In the genomic region with DNA sequence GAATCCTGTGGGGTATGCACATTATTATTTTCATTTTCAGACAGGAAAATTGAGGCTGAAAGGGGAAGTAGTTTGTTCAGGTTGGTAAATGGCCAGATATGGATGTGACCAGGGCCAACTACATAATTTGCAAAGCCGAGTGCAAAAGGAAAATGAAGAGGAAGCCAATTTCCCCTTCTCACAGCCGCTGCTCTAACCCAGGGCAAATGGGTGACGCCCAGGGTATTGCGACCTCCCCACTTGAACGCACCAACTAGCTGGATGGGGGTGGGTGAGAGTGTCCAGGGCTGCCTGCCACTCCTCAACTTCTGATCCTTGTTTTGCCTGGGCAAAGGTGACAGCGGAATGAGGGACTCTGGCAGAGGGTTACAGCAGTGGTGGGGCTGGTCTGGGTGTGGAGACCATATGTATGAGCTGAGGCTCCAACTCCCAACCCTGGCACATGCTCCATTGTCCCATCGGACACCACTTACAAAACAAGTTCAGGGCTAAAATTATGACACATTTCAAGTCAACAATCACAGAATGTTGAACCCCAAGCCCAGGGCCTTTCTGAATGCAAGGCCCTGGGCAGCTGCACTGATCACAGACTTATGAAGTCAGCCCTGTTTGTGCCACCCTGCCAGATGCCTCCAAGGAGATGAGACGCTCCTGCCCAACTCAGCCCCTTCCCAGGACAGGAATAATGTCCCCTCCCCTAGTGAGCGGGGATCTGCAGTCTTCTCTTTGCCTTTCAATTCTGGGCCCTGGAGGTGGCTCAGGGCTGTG, we compare ENCODE assay signal across 10 cellular contexts. TPM values are rescaled to one million over a fixed set of nuclear protein-coding genes. Genes with fewer than 3 reads are reported as not detected.
DNase-seq lines count a peak whose midpoint lies in the region; ATAC-seq, FAIRE-seq and TF ChIP-seq lines count a peak whose summit lies in the region.
"Had no signal": no experiment of that assay in that cellular context is flagged by ENCODE, and none has a peak within 500 bp of the region (broad histone marks: within the 10 kb centered on the region; RNA-seq: fewer than 3 reads in every experiment).

No MANE protein-coding gene starts in this region.

- H2AFZ ChIP-seq in OCI-LY1 (ENCODE audit: low read length) (peak overlapping the region; percentile 75; the same call in 1 of the 2 replicates), keratinocyte (ENCODE audit: control insufficient read depth, low read length) (peak overlapping the region; percentile 20), smooth muscle cell (ENCODE audit: low read depth) (no peak overlapping the region)

- H3F3A ChIP-seq in OCI-LY1 (ENCODE audit: insufficient read depth, low read length): no peaks in the 10 kb centered on the region
- H3F3A ChIP-seq in smooth muscle cell (ENCODE audit: low read depth): no peaks in the 10 kb centered on the region

- no peaks in the 10 kb centered on the region for H3K9me1 ChIP-seq in keratinocyte (ENCODE audit: control insufficient read depth, extremely low read depth, insufficient read depth, low read length)

- no peaks in the 10 kb centered on the region for H3K27me3 ChIP-seq in BLaER1
- no peaks in the 10 kb centered on the region for H3K27me3 ChIP-seq in OCI-LY1 (ENCODE audit: insufficient read depth, low read length)
- H3K27me3 ChIP-seq in keratinocyte (ENCODE audit: control insufficient read depth, extremely low read depth, insufficient read depth, low read length): no peaks in the 10 kb centered on the region
- no peaks in the 10 kb centered on the region for H3K27me3 ChIP-seq in smooth muscle cell (ENCODE audit: low read depth)
- H3K27me3 ChIP-seq: breast epithelium had no signal

- 89% methylated on average over 9 of the region's 9 CpGs for WGBS in smooth muscle cell (ENCODE audit: low lambda C conversion rate)

- H4K20me1 ChIP-seq in BLaER1 (no peaks in the 10 kb centered on the region), OCI-LY1 (ENCODE audit: insufficient read depth, low read length) (no peaks in the 10 kb centered on the region), keratinocyte (ENCODE audit: control insufficient read depth, extremely low read depth, insufficient read depth, low read length) (no peaks in the 10 kb centered on the region), smooth muscle cell (ENCODE audit: low read depth) (no peaks in the 10 kb centered on the region)

- H3K4me1 ChIP-seq in BLaER1 (peaks cover 36% of the 10 kb centered on the region), OCI-LY1 (ENCODE audit: insufficient read depth, low read length, severe bottlenecking) (peaks cover 39% of the 10 kb centered on the region), keratinocyte (ENCODE audit: control insufficient read depth, extremely low read depth, insufficient read depth, low read length) (peaks cover 22% of the 10 kb centered on the region), smooth muscle cell (ENCODE audit: low read depth) (no peaks in the 10 kb centered on the region)
- H3K4me1 ChIP-seq: breast epithelium had no signal

- FAIRE-seq in keratinocyte (lab: Jason Lieb, UNC): no peak

- peak overlapping the region; percentile 66 for H3K4me2 ChIP-seq in BLaER1
- peak overlapping the region; percentile 64 for H3K4me2 ChIP-seq in OCI-LY1 (ENCODE audit: low read length)
- no peak overlapping the region for H3K4me2 ChIP-seq in keratinocyte (ENCODE audit: control insufficient read depth, extremely low read depth, insufficient read depth, low read depth, low read length)
- H3K4me2 ChIP-seq in smooth muscle cell: no peak overlapping the region
- H3K4me2 ChIP-seq: KMS-11 had no signal

- DNase-seq in keratinocyte (ENCODE audit: low read depth, low spot score) (no peak), smooth muscle cell (lab: John Stamatoyannopoulos, UW; ENCODE audit: unreplicated experiment) (no peak), NCI-H524 treated with DMSO at 0.1 percent for 48 hours (lab: John Stamatoyannopoulos, UW) (no peak), ureter (ENCODE audit: low spot score) (no peak)
- DNase-seq in stimulated activated CD4-positive, alpha-beta T cell treated with anti-CD3 and anti-CD28 coated beads, Interleukin-2, amount 100 ng/mL, for 48 hours: no peak

- H3K9me2 ChIP-seq in OCI-LY1 (ENCODE audit: low read depth, low read length): no peaks in the 10 kb centered on the region

- H3K4me3 ChIP-seq in BLaER1 (no peak overlapping the region), OCI-LY1 (ENCODE audit: low read depth, low read length, poor library complexity, severe bottlenecking) (peak overlapping the region; percentile 22), keratinocyte (ENCODE audit: control insufficient read depth in 2 of 3, extremely low read depth in 1 of 3, insufficient read depth in 2 of 3, low read depth in 1 of 3, low read length in 3 of 3) (no peak overlapping the region), smooth muscle cell (no peak overlapping the region)
- H3K4me3 ChIP-seq: breast epithelium had no signal

- H3K36me3 ChIP-seq in BLaER1 (no peaks in the 10 kb centered on the region), OCI-LY1 (ENCODE audit: insufficient read depth, low read length) (no peaks in the 10 kb centered on the region), keratinocyte (ENCODE audit: control insufficient read depth in 2 of 2, extremely low read depth in 1 of 2, insufficient read depth in 2 of 2, low read length in 2 of 2) (no peaks in the 10 kb centered on the region), smooth muscle cell (ENCODE audit: low read depth) (no peaks in the 10 kb centered on the region)
- H3K36me3 ChIP-seq: breast epithelium had no signal

- TF ChIP-seq CTCF in OCI-LY1 (IDR thresholded peaks at IDR 0.05; ENCODE audit: low read length) (no peak), keratinocyte (optimal IDR thresholded peaks at IDR 0.05 in 1 of 3, IDR thresholded peaks at IDR 0.05 in 1 of 3, conservative IDR thresholded peaks at IDR 0.05 in 1 of 3; ENCODE audit: extremely low read depth in 1 of 3, insufficient read depth in 2 of 3, low read length in 3 of 3) (no peak), smooth muscle cell (IDR thresholded peaks at IDR 0.05; ENCODE audit: borderline replicate concordance, insufficient read depth, poor library complexity, severe bottlenecking) (no peak)

- H3K79me2 ChIP-seq in OCI-LY1 (ENCODE audit: insufficient read depth, low read length) (no peaks in the 10 kb centered on the region), keratinocyte (ENCODE audit: control insufficient read depth, insufficient read depth, low read length) (no peaks in the 10 kb centered on the region), smooth muscle cell (ENCODE audit: low read depth) (no peaks in the 10 kb centered on the region)

- no peak overlapping the region; the same call in 1 of the 2 replicates for H3K27ac ChIP-seq in BLaER1
- peak overlapping the region; percentile 78 for H3K27ac ChIP-seq in OCI-LY1 (ENCODE audit: low read depth, low read length, poor library complexity, severe bottlenecking)
- no peak overlapping the region for H3K27ac ChIP-seq in keratinocyte (ENCODE audit: control insufficient read depth, insufficient read depth, low read length)
- no peak overlapping the region for H3K27ac ChIP-seq in smooth muscle cell (ENCODE audit: low read depth)
- H3K27ac ChIP-seq: breast epithelium, KMS-11 had no signal

- dilution Hi-C loops in keratinocyte (cut with MboI; ENCODE audit: extremely low pct_ligation_motif_present, low sequenced_read_pairs): no loop called here

- peak; percentile 59 for ATAC-seq in GM21381 (IDR thresholded peaks at IDR 0.05; ENCODE audit: unreplicated experiment)

- no peaks in the 10 kb centered on the region for H3K9me3 ChIP-seq in BLaER1
- H3K9me3 ChIP-seq in OCI-LY1 (ENCODE audit: low read length): no peaks in the 10 kb centered on the region
- no peaks in the 10 kb centered on the region for H3K9me3 ChIP-seq in keratinocyte (ENCODE audit: control insufficient read depth, low read depth, low read length)
- H3K9me3 ChIP-seq in smooth muscle cell (replicated peaks; ENCODE audit: low read depth): no peaks in the 10 kb centered on the region
- H3K9me3 ChIP-seq: breast epithelium had no signal

- peak overlapping the region; percentile 44; the same call in 1 of the 2 replicates for H3K9ac ChIP-seq in BLaER1
- peak overlapping the region; percentile 53; the same call in 1 of the 2 replicates for H3K9ac ChIP-seq in OCI-LY1 (ENCODE audit: low read length)
- no peak overlapping the region for H3K9ac ChIP-seq in keratinocyte (ENCODE audit: control insufficient read depth, extremely low read depth, insufficient read depth, low read length)
- no peak overlapping the region for H3K9ac ChIP-seq in smooth muscle cell (ENCODE audit: low read depth)
- H3K9ac ChIP-seq: KMS-11 had no signal

RNA-seq across cellular contexts. Expression of a gene that starts 1.7 kb away (rescaled TPM):
- not detected in 3 replicates for polyA plus RNA-seq in keratinocyte
- not detected for polyA plus RNA-seq in keratinocyte (2011; ENCODE audit: low read depth)
- not detected in 2 replicates for polyA plus RNA-seq in keratinocyte (2011; cell fraction: cytosol; rRNA removed)
- not detected in 2 replicates for polyA plus RNA-seq in keratinocyte (2011; cell fraction: nucleus; rRNA removed)
- polyA plus RNA-seq in keratinocyte (2012; ENCODE audit: low replicate concordance): not detected in 2 replicates
- not detected in 3 replicates for polyA minus RNA-seq in keratinocyte
- polyA minus RNA-seq in keratinocyte (2011; cell fraction: cytosol; rRNA and poly(A)+ RNA removed): not detected
- not detected in 2 replicates for polyA minus RNA-seq in keratinocyte (2011; cell fraction: nucleus; rRNA and poly(A)+ RNA removed)
- not detected in 2 replicates for total RNA-seq in smooth muscle cell
- not detected in 2 replicates for polyA plus RNA-seq in smooth muscle cell
- not detected for total RNA-seq in ureter
- total RNA-seq: breast epithelium had no signal

RNA-seq across cellular contexts. Expression of a gene that starts 46.2 kb away (rescaled TPM):
- polyA plus RNA-seq in keratinocyte (47.8 to 92.4 TPM (median 53.3 TPM) in 3 replicates), smooth muscle cell (75.9 and 110 TPM in 2 replicates)
- polyA plus RNA-seq in keratinocyte (2011; ENCODE audit: low read depth): 521 TPM
- polyA plus RNA-seq in keratinocyte (2011; cell fraction: cytosol; rRNA removed): 21.0 and 29.9 TPM in 2 replicates
- 153 and 263 TPM in 2 replicates for polyA plus RNA-seq in keratinocyte (2011; cell fraction: nucleus; rRNA removed)
- polyA plus RNA-seq in keratinocyte (2012; ENCODE audit: low replicate concordance): 64.5 and 89.1 TPM in 2 replicates
- polyA minus RNA-seq in keratinocyte: 4.0 to 18.2 TPM (median 4.3 TPM) in 3 replicates
- 12.9 TPM for polyA minus RNA-seq in keratinocyte (2011; cell fraction: cytosol; rRNA and poly(A)+ RNA removed)
- polyA minus RNA-seq in keratinocyte (2011; cell fraction: nucleus; rRNA and poly(A)+ RNA removed): 48.9 and 58.2 TPM in 2 replicates
- total RNA-seq in smooth muscle cell (59.6 and 77.8 TPM in 2 replicates), ureter (113 TPM)

RNA-seq across cellular contexts. Expression of a gene that starts 57.9 kb away (rescaled TPM):
- polyA plus RNA-seq in keratinocyte (19.3 to 39.8 TPM (median 32.7 TPM) in 3 replicates), smooth muscle cell (8.2 and 10.1 TPM in 2 replicates)
- polyA plus RNA-seq in keratinocyte (2011; ENCODE audit: low read depth): 5.4 TPM
- 22.2 and 33.6 TPM in 2 replicates for polyA plus RNA-seq in keratinocyte (2011; cell fraction: cytosol; rRNA removed)
- polyA plus RNA-seq in keratinocyte (2011; cell fraction: nucleus; rRNA removed): 31.0 and 36.9 TPM in 2 replicates
- 13.4 and 22.8 TPM in 2 replicates for polyA plus RNA-seq in keratinocyte (2012; ENCODE audit: low replicate concordance)
- polyA minus RNA-seq in keratinocyte: 16.5 to 30.1 TPM (median 20.5 TPM) in 3 replicates
- 21.7 TPM for polyA minus RNA-seq in keratinocyte (2011; cell fraction: cytosol; rRNA and poly(A)+ RNA removed)
- polyA minus RNA-seq in keratinocyte (2011; cell fraction: nucleus; rRNA and poly(A)+ RNA removed): 11.2 and 20.5 TPM in 2 replicates
- total RNA-seq in smooth muscle cell (17.6 and 19.5 TPM in 2 replicates), ureter (42.5 TPM)

Comparison
In these comparisons a context has a peak if more than half of its experiments do, and no peak if none do; other contexts are left out.
1. H3K4me2 ChIP-seq: peak in BLaER1 (single experiment) and OCI-LY1 (single experiment); none in keratinocyte (single experiment) and smooth muscle cell (single experiment).
2. H3K9ac ChIP-seq: peak in BLaER1 (single experiment) and OCI-LY1 (single experiment); none in keratinocyte (single experiment) and smooth muscle cell (single experiment).